Comparison of ENCODE assay signal across 1 cellular context in the genomic region with DNA sequence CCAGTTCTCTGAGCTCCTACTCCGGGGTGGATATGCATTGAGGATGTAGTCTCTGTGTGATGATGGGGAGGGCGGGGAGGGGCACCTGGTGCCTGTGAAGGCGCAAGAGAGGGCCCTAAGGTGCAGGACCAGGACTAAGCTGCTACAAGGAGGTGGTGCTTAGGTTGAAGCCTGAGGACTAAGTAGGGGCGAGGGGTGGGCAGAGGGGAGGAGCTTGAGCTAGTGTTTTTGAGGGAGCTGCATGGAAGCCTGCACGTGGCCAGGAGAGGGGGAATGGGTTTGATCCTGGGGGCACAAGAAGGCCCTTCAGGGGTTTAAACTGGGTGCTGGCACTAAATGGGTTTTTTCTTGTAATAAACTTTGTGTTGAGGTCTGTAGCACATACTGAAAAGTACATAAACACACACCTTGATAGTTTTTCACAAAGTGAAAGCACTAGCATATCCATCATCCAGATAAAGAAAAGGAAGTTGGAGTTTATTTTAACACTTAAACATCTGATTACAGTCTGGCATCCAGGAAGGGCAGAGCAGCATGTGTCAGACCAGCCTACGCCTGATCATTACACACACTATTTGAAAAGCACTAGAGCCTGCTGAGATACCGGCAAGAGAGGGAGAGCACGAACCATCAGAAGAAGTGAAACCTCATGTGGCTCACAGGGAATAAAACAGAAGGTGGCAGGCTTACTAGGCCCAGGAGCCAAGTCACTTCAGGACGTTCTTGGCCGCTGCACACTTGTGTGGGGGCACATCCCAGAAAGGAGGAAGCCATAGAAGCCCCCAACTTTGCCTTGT.
TF ChIP-seq lines count a peak whose summit lies in the region.

No MANE protein-coding gene starts in this region.

TF ChIP-seq in SK-N-SH, 30 proteins besides CTCF, POLR2A, EP300 and RAD21 (continued from another document):
- no peak for TF ChIP-seq USF1 (IDR thresholded peaks at IDR 0.05; ENCODE audit: borderline replicate concordance, low read depth)
